9 cellular contexts compared by ENCODE assay signal in the genomic region with DNA sequence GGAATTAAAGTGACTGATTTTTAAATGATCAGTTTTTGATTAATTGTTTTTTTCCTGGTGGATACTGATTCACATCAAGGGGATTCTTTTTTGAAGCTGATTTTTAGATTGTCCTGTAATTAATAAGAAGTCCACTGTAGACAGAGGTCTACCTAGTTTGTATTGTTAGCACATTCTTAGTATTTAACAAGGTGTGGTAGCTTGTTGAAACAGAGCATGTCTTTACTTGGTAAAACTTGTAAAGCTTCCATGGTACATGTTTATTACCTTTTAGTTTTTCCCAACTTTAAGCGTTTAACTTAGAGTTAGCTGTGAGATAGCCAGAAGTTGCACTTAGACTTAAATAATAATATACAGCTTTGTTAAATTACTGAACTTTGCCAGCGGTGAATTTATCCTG. TPM values are rescaled to one million over a fixed set of nuclear protein-coding genes. Genes with fewer than 3 reads are reported as not detected.
DNase-seq lines count a peak whose midpoint lies in the region; ATAC-seq, FAIRE-seq and TF ChIP-seq lines count a peak whose summit lies in the region.
"Had no signal": no experiment of that assay in that cellular context is flagged by ENCODE, and none has a peak within 500 bp of the region (broad histone marks: within the 10 kb centered on the region; RNA-seq: fewer than 3 reads in every experiment).

No MANE protein-coding gene starts in this region.

- intact Hi-C loops in colonic mucosa (cut with DNase I): no loop called here

- H3K4me3 ChIP-seq in BLaER1 (peak overlapping the region; percentile 95), Karpas-422 (ENCODE audit: low read length) (peak overlapping the region; percentile 93), colonic mucosa (peak overlapping the region; percentile 87)

- H3K9me3 ChIP-seq in BLaER1: no peaks in the 10 kb centered on the region
- no peaks in the 10 kb centered on the region for H3K9me3 ChIP-seq in Karpas-422 (ENCODE audit: low read length)
- no peaks in the 10 kb centered on the region for H3K9me3 ChIP-seq in colonic mucosa

- POLR2A ChIA-PET in naive thymus-derived CD8-positive, alpha-beta T cell (lab: Charles Lee): interaction anchor here (1.6 to 4.5 kb wide), 2 partner anchors 65 to 1192 kb away, joined by 3 to 36 read pairs; partner anchors contain the start of genes ANKRA2 and UTP15

- H3K9ac ChIP-seq in BLaER1 (peak overlapping the region; percentile 98), Karpas-422 (ENCODE audit: low read length) (peak overlapping the region; percentile 97), colonic mucosa (ENCODE audit: low read depth in 2 of 2, low read length in 2 of 2) (peak overlapping the region in 1 of 2 donors; percentile 99)

- H4K20me1 ChIP-seq in BLaER1 (peaks cover 58% of the 10 kb centered on the region), Karpas-422 (ENCODE audit: insufficient read depth, low read depth, low read length) (peaks cover 46% of the 10 kb centered on the region)

- TF ChIP-seq POLR2A in H54 (IDR thresholded peaks at IDR 0.05; ENCODE audit: low read depth, low read length): no peak

- peak overlapping the region; percentile 92 to 100 (median 98) for H3K4me3 Mint-ChIP-seq in naive thymus-derived CD8-positive, alpha-beta T cell

- H3K79me2 ChIP-seq in Karpas-422 (ENCODE audit: low read length): peaks cover 40% of the 10 kb centered on the region

- TF ChIP-seq CTCF in colonic mucosa (IDR thresholded peaks at IDR 0.05): no peak

- no peak overlapping the region for H2AFZ ChIP-seq in Karpas-422 (ENCODE audit: low read length)

- H3K36me3 ChIP-seq in BLaER1: peaks cover 40% of the 10 kb centered on the region
- peaks cover 43% of the 10 kb centered on the region; the same call in 1 of the 2 replicates for H3K36me3 ChIP-seq in Karpas-422 (ENCODE audit: insufficient read depth, low read length)
- H3K36me3 ChIP-seq in colonic mucosa: peaks cover 4% of the 10 kb centered on the region

- peaks cover 22 to 55% (median 47%) of the 10 kb centered on the region in 4 donors for H3K4me1 Mint-ChIP-seq in naive thymus-derived CD8-positive, alpha-beta T cell

- DNase-seq in Karpas-422 (no peak), colonic mucosa (no peak), SIG-M5 treated with dmso at 0.1 percent for 504 hours (lab: John Stamatoyannopoulos, UW; ENCODE audit: unreplicated experiment) (no peak), H54 (ENCODE audit: insufficient read length, low spot score) (no peak)
- no peak for DNase-seq in naive thymus-derived CD8-positive, alpha-beta T cell
- DNase-seq: stimulated activated CD4-positive, alpha-beta T cell treated with anti-CD3 and anti-CD28 coated beads, Interleukin-4, amount 100 ng/mL, for 4 hours had no signal

- no peak for ATAC-seq in naive thymus-derived CD8-positive, alpha-beta T cell
- ATAC-seq in HG02970 (IDR thresholded peaks at IDR 0.05; ENCODE audit: low FRiP score, unreplicated experiment): no peak
- no peak for ATAC-seq in HG03135 (IDR thresholded peaks at IDR 0.05; ENCODE audit: unreplicated experiment)

- H3K27me3 ChIP-seq in BLaER1 (no peaks in the 10 kb centered on the region), Karpas-422 (ENCODE audit: low read length) (no peaks in the 10 kb centered on the region), colonic mucosa (no peaks in the 10 kb centered on the region)

- H3K36me3 Mint-ChIP-seq in naive thymus-derived CD8-positive, alpha-beta T cell: peaks cover 0 to 57% (median 14%) of the 10 kb centered on the region in 3 donors

- H3K4me1 ChIP-seq in BLaER1 (peaks cover 33% of the 10 kb centered on the region), Karpas-422 (ENCODE audit: low read length) (peaks cover 28% of the 10 kb centered on the region), colonic mucosa (peaks cover 11% of the 10 kb centered on the region)

- no peaks in the 10 kb centered on the region for H3K27me3 Mint-ChIP-seq in naive thymus-derived CD8-positive, alpha-beta T cell

- no peak for FAIRE-seq in H54 (lab: Jason Lieb, UNC)

- H3K27ac Mint-ChIP-seq in naive thymus-derived CD8-positive, alpha-beta T cell: peak overlapping the region; percentile 98 to 100 (median 99)

- H3K9me2 ChIP-seq in Karpas-422 (replicated peaks; ENCODE audit: insufficient read depth, low read length): no peaks in the 10 kb centered on the region

- H3K4me2 ChIP-seq in BLaER1 (peak overlapping the region; percentile 62), Karpas-422 (ENCODE audit: low read depth, low read length, poor library complexity, severe bottlenecking) (peak overlapping the region; percentile 88)

- H3K27ac ChIP-seq in BLaER1 (peak overlapping the region; percentile 99; the same call in 1 of the 2 replicates), Karpas-422 (ENCODE audit: low read length) (peak overlapping the region; percentile 18; the same call in 1 of the 2 replicates), colonic mucosa (no peak overlapping the region)

- no peaks in the 10 kb centered on the region for H3K9me3 Mint-ChIP-seq in naive thymus-derived CD8-positive, alpha-beta T cell

RNA-seq across cellular contexts. Expression of gene BTF3, which starts 1.5 kb away (rescaled TPM):
- 435 and 600 TPM in 2 replicates for total RNA-seq in Karpas-422 (2014; rRNA removed; shearing (Covaris generic); ENCODE audit: low replicate concordance)
- total RNA-seq in colonic mucosa: 100 to 1,000 TPM; 527 to 610 TPM
- 100 to 1,000 TPM; 697 to 751 TPM for total RNA-seq in naive thymus-derived CD8-positive, alpha-beta T cell
- polyA plus RNA-seq in naive thymus-derived CD8-positive, alpha-beta T cell: 100 to 1,000 TPM; 812 to 913 (median 878) TPM

RNA-seq across cellular contexts. Expression of gene FOXD1, which starts 51.2 kb away (rescaled TPM):
- total RNA-seq in Karpas-422 (2014; rRNA removed; shearing (Covaris generic); ENCODE audit: low replicate concordance): 0.54 and 0.97 TPM in 2 replicates
- total RNA-seq in colonic mucosa: under 1 TPM; 0.17 to 0.24 TPM
- total RNA-seq in naive thymus-derived CD8-positive, alpha-beta T cell: not detected
- not detected for polyA plus RNA-seq in naive thymus-derived CD8-positive, alpha-beta T cell
